Comparison of ENCODE assay signal across 8 cellular contexts in genomic region chr14:70821916-70822705, GRCh38. TPM values are rescaled to one million over a fixed set of nuclear protein-coding genes. Genes with fewer than 3 reads are reported as not detected.
DNase-seq lines count a peak whose midpoint lies in the region; ATAC-seq, FAIRE-seq and TF ChIP-seq lines count a peak whose summit lies in the region.

No MANE protein-coding gene starts in this region.

- H3K4me1 ChIP-seq in GM23338 (ENCODE audit: insufficient read depth) (peaks cover 17% of the 10 kb centered on the region), OCI-LY3 (ENCODE audit: low read length) (peaks cover 4% of the 10 kb centered on the region; the same call in 1 of the 2 replicates), neutrophil (ENCODE audit: control insufficient read depth in 1 of 2, insufficient read depth in 1 of 2, low read depth in 1 of 2, low read length in 1 of 2) (peaks cover 27 to 28% of the 10 kb centered on the region in 2 experiments), thyroid gland (peaks cover 7 to 9% of the 10 kb centered on the region in 2 donors)

- no peaks in the 10 kb centered on the region for H3K36me3 ChIP-seq in GM23338 (ENCODE audit: insufficient read depth)
- H3K36me3 ChIP-seq in OCI-LY3 (replicated peaks; ENCODE audit: low read depth, low read length) = no peaks in the 10 kb centered on the region
- H3K36me3 ChIP-seq in neutrophil = no peaks in the 10 kb centered on the region
- no peaks in the 10 kb centered on the region for H3K36me3 ChIP-seq in thyroid gland

- H3K9me3 ChIP-seq in OCI-LY3 (ENCODE audit: insufficient read depth, low read length) = no peaks in the 10 kb centered on the region
- H3K9me3 ChIP-seq in neutrophil = no peaks in the 10 kb centered on the region
- no peaks in the 10 kb centered on the region for H3K9me3 ChIP-seq in thyroid gland

- TF ChIP-seq CTCF in GM23338 (conservative IDR thresholded peaks at IDR 0.05; ENCODE audit: low read depth in 2 of 2) (no peak), OCI-LY3 (IDR thresholded peaks at IDR 0.05; ENCODE audit: low read depth, low read length) (no peak), neutrophil (IDR thresholded peaks at IDR 0.05) (no peak), thyroid gland (IDR thresholded peaks at IDR 0.05) (no peak)

- ATAC-seq in GM23338 = peak; percentile 52

- TF ChIP-seq POLR2A in thyroid gland (IDR thresholded peaks at IDR 0.05) = no peak

- no peak for FAIRE-seq in frontal cortex (lab: Jason Lieb, UNC)

- H3K4me3 ChIP-seq in GM23338 (peak overlapping the region; percentile 92), OCI-LY3 (ENCODE audit: low read length) (peak overlapping the region; percentile 86), neutrophil (ENCODE audit: low read depth in 1 of 2, low read length in 1 of 2) (peak overlapping the region; percentile 64 to 79), thyroid gland (replicated peaks in 1 of 3) (peak overlapping the region; percentile 10 to 55 (median 22))

- peak; percentile 52 for DNase-seq in 8988T
- DNase-seq in GM23338 (ENCODE audit: low spot score) = peak; percentile 77
- DNase-seq in activated effector memory CD4-positive, alpha-beta T cell treated with anti-CD3 and anti-CD28 coated beads, Interleukin-2, amount 50 U/mL, for 16 hours = peak; percentile 87
- peak; percentile 54 to 82 for DNase-seq in frontal cortex (ENCODE audit: low spot score in 2 of 2)
- peak; percentile 41 to 45 for DNase-seq in thyroid gland
- no peak for DNase-seq in epidermal melanocyte (ENCODE audit: insufficient read length, low spot score)

- peak overlapping the region; percentile 92 for H2AFZ ChIP-seq in GM23338
- peak overlapping the region; percentile 73 for H2AFZ ChIP-seq in OCI-LY3 (ENCODE audit: low read depth, low read length)

- H3K4me1 Mint-ChIP-seq in GM23338 = peaks cover 20% of the 10 kb centered on the region

- peaks cover 18% of the 10 kb centered on the region for H3K27me3 Mint-ChIP-seq in GM23338 (ENCODE audit: insufficient read depth, low read depth, poor library complexity)

- no peaks in the 10 kb centered on the region for H3K9me3 Mint-ChIP-seq in GM23338

- H3K9ac ChIP-seq in OCI-LY3 (ENCODE audit: low read length) = peak overlapping the region; percentile 64

- no peaks in the 10 kb centered on the region for H3K9me2 ChIP-seq in GM23338 (ENCODE audit: insufficient read depth)

- H3K79me2 ChIP-seq in GM23338 (replicated peaks; ENCODE audit: insufficient read depth) = no peaks in the 10 kb centered on the region
- no peaks in the 10 kb centered on the region for H3K79me2 ChIP-seq in OCI-LY3 (ENCODE audit: low read length)

- no peaks in the 10 kb centered on the region; the same call in 2 of the 3 replicates for H3K36me3 Mint-ChIP-seq in GM23338 (ENCODE audit: low read depth)

- H3K27ac ChIP-seq in GM23338 (ENCODE audit: low read depth) = 0 out of 2 replicates have a peak overlapping the region, but pooled peaks have one; percentile 32
- H3K27ac ChIP-seq in OCI-LY3 (ENCODE audit: low read length) = no peak overlapping the region
- H3K27ac ChIP-seq in neutrophil = no peak overlapping the region
- H3K27ac ChIP-seq in thyroid gland = peak overlapping the region in 1 of 3 donors; percentile 17

- no peak overlapping the region; the same call in 1 of the 2 replicates for H3K27ac Mint-ChIP-seq in GM23338

- peak overlapping the region; percentile 81 for H3K4me3 Mint-ChIP-seq in GM23338

- peaks cover 8% of the 10 kb centered on the region; the same call in 1 of the 2 replicates for H3F3A ChIP-seq in GM23338 (replicated peaks; ENCODE audit: low read depth)

- no peaks in the 10 kb centered on the region for H4K20me1 ChIP-seq in GM23338 (replicated peaks; ENCODE audit: insufficient read depth)
- H4K20me1 ChIP-seq in OCI-LY3 (ENCODE audit: insufficient read depth, low read length) = no peaks in the 10 kb centered on the region

- peak overlapping the region; percentile 92 for H3K4me2 ChIP-seq in GM23338
- peak overlapping the region; percentile 81 for H3K4me2 ChIP-seq in OCI-LY3 (ENCODE audit: low read length)

- WGBS in thyroid gland, 2 donors = 1% methylated on average over 33 to 47 of the region's 61 CpGs

- intact Hi-C loops in thyroid gland (cut with DNase I) = loop anchor here (10.0 kb wide), 1 partner anchor 73 kb away; no protein-coding TSS in a partner anchor

- H3K27me3 ChIP-seq in GM23338 (ENCODE audit: insufficient read depth) (peaks cover 42% of the 10 kb centered on the region), OCI-LY3 (ENCODE audit: low read depth, low read length) (peaks cover 45% of the 10 kb centered on the region), neutrophil (peaks cover 55% of the 10 kb centered on the region), thyroid gland (no peaks in the 10 kb centered on the region)

TF ChIP-seq in GM23338, 12 proteins besides CTCF, POLR2A, EP300 and RAD21:
- TF ChIP-seq POLR2AphosphoS5 (IDR thresholded peaks at IDR 0.05; ENCODE audit: low read depth) (peak; percentile 23; the same call in 1 of the 2 replicates), JUNB (IDR thresholded peaks at IDR 0.05; ENCODE audit: unreplicated experiment) (no peak)
- TF ChIP-seq, protein P1, sequence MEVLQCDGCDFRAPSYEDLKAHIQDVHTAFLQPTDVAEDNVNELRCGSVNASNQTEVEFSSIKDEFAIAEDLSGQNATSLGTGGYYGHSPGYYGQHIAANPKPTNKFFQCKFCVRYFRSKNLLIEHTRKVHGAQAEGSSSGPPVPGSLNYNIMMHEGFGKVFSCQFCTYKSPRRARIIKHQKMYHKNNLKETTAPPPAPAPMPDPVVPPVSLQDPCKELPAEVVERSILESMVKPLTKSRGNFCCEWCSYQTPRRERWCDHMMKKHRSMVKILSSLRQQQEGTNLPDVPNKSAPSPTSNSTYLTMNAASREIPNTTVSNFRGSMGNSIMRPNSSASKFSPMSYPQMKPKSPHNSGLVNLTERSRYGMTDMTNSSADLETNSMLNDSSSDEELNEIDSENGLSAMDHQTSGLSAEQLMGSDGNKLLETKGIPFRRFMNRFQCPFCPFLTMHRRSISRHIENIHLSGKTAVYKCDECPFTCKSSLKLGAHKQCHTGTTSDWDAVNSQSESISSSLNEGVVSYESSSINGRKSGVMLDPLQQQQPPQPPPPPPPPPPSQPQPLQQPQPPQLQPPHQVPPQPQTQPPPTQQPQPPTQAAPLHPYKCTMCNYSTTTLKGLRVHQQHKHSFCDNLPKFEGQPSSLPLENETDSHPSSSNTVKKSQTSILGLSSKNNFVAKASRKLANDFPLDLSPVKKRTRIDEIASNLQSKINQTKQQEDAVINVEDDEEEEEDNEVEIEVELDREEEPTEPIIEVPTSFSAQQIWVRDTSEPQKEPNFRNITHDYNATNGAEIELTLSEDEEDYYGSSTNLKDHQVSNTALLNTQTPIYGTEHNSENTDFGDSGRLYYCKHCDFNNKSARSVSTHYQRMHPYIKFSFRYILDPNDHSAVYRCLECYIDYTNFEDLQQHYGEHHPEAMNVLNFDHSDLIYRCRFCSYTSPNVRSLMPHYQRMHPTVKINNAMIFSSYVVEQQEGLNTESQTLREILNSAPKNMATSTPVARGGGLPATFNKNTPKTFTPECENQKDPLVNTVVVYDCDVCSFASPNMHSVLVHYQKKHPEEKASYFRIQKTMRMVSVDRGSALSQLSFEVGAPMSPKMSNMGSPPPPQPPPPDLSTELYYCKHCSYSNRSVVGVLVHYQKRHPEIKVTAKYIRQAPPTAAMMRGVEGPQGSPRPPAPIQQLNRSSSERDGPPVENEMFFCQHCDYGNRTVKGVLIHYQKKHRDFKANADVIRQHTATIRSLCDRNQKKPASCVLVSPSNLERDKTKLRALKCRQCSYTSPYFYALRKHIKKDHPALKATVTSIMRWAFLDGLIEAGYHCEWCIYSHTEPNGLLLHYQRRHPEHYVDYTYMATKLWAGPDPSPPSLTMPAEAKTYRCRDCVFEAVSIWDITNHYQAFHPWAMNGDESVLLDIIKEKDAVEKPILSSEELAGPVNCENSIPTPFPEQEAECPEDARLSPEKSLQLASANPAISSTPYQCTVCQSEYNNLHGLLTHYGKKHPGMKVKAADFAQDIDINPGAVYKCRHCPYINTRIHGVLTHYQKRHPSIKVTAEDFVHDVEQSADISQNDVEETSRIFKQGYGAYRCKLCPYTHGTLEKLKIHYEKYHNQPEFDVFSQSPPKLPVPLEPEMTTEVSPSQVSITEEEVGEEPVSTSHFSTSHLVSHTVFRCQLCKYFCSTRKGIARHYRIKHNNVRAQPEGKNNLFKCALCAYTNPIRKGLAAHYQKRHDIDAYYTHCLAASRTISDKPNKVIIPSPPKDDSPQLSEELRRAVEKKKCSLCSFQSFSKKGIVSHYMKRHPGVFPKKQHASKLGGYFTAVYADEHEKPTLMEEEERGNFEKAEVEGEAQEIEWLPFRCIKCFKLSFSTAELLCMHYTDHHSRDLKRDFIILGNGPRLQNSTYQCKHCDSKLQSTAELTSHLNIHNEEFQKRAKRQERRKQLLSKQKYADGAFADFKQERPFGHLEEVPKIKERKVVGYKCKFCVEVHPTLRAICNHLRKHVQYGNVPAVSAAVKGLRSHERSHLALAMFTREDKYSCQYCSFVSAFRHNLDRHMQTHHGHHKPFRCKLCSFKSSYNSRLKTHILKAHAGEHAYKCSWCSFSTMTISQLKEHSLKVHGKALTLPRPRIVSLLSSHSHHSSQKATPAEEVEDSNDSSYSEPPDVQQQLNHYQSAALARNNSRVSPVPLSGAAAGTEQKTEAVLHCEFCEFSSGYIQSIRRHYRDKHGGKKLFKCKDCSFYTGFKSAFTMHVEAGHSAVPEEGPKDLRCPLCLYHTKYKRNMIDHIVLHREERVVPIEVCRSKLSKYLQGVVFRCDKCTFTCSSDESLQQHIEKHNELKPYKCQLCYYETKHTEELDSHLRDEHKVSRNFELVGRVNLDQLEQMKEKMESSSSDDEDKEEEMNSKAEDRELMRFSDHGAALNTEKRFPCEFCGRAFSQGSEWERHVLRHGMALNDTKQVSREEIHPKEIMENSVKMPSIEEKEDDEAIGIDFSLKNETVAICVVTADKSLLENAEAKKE (CRISPR knock-in tag; IDR thresholded peaks at IDR 0.05) = no peak

RNA-seq across cellular contexts. Expression of gene MAP3K9, which starts 12.8 kb away (rescaled TPM):
- total RNA-seq in GM23338 (2014; rRNA removed; shearing (Covaris generic)) = 30.8 and 37.5 TPM in 2 replicates
- 5.3 and 5.8 TPM in 2 replicates for polyA plus RNA-seq in GM23338 (2016; fragmentation: Nextera tagmentation; extraction: Ambion mirVana)
- 11.4 TPM for total RNA-seq in frontal cortex
- total RNA-seq in thyroid gland = 10 to 100 TPM in 2 of 4 donors, 1 to 10 TPM in 2; 7.7 to 19.7 (median 11.9) TPM

Comparison
In these comparisons a context has a peak if more than half of its experiments do, and no peak if none do; other contexts are left out.
1. H3K4me3 ChIP-seq: peak in every context shown above with its lines; median percentile 92 in GM23338; 86 in OCI-LY3; 72 in neutrophil; 22 in thyroid gland.